Comparison of ENCODE assay signal across 2 cellular contexts in genomic region chr4:89497517-89498308, GRCh38.
TF ChIP-seq lines count a peak whose summit lies in the region.

No MANE protein-coding gene starts in this region.

TF ChIP-seq in A549, 52 proteins besides CTCF, POLR2A, EP300 and RAD21 (continued from another document):
- TF ChIP-seq ESRRA (IDR thresholded peaks at IDR 0.05; ENCODE audit: borderline replicate concordance, low read length) (no peak), HOXB13 (CRISPR knock-in tag; IDR thresholded peaks at IDR 0.05; ENCODE audit: low read depth) (no peak), JUNB (IDR thresholded peaks at IDR 0.05) (no peak), KDM5A (IDR thresholded peaks at IDR 0.05) (no peak)
- TF ChIP-seq, protein P1, sequence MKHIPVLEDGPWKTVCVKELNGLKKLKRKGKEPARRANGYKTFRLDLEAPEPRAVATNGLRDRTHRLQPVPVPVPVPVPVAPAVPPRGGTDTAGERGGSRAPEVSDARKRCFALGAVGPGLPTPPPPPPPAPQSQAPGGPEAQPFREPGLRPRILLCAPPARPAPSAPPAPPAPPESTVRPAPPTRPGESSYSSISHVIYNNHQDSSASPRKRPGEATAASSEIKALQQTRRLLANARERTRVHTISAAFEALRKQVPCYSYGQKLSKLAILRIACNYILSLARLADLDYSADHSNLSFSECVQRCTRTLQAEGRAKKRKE (CRISPR knock-in tag; IDR thresholded peaks at IDR 0.05; ENCODE audit: low read depth): no peak
- TF ChIP-seq, protein P2, sequence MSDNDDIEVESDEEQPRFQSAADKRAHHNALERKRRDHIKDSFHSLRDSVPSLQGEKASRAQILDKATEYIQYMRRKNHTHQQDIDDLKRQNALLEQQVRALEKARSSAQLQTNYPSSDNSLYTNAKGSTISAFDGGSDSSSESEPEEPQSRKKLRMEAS (IDR thresholded peaks at IDR 0.05): no peak

TF ChIP-seq in WTC11, 78 proteins besides CTCF, POLR2A, EP300 and RAD21:
- TF ChIP-seq, protein P3, sequence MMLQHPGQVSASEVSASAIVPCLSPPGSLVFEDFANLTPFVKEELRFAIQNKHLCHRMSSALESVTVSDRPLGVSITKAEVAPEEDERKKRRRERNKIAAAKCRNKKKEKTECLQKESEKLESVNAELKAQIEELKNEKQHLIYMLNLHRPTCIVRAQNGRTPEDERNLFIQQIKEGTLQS (CRISPR knock-in tag; conservative IDR thresholded peaks at IDR 0.05): no peak
- no peak for TF ChIP-seq HMGXB4 (CRISPR knock-in tag; IDR thresholded peaks at IDR 0.05)
- TF ChIP-seq CREM (CRISPR knock-in tag; IDR thresholded peaks at IDR 0.05): no peak
- TF ChIP-seq, protein P4, sequence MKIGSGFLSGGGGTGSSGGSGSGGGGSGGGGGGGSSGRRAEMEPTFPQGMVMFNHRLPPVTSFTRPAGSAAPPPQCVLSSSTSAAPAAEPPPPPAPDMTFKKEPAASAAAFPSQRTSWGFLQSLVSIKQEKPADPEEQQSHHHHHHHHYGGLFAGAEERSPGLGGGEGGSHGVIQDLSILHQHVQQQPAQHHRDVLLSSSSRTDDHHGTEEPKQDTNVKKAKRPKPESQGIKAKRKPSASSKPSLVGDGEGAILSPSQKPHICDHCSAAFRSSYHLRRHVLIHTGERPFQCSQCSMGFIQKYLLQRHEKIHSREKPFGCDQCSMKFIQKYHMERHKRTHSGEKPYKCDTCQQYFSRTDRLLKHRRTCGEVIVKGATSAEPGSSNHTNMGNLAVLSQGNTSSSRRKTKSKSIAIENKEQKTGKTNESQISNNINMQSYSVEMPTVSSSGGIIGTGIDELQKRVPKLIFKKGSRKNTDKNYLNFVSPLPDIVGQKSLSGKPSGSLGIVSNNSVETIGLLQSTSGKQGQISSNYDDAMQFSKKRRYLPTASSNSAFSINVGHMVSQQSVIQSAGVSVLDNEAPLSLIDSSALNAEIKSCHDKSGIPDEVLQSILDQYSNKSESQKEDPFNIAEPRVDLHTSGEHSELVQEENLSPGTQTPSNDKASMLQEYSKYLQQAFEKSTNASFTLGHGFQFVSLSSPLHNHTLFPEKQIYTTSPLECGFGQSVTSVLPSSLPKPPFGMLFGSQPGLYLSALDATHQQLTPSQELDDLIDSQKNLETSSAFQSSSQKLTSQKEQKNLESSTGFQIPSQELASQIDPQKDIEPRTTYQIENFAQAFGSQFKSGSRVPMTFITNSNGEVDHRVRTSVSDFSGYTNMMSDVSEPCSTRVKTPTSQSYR (CRISPR knock-in tag; IDR thresholded peaks at IDR 0.05): no peak
- TF ChIP-seq, protein P5, sequence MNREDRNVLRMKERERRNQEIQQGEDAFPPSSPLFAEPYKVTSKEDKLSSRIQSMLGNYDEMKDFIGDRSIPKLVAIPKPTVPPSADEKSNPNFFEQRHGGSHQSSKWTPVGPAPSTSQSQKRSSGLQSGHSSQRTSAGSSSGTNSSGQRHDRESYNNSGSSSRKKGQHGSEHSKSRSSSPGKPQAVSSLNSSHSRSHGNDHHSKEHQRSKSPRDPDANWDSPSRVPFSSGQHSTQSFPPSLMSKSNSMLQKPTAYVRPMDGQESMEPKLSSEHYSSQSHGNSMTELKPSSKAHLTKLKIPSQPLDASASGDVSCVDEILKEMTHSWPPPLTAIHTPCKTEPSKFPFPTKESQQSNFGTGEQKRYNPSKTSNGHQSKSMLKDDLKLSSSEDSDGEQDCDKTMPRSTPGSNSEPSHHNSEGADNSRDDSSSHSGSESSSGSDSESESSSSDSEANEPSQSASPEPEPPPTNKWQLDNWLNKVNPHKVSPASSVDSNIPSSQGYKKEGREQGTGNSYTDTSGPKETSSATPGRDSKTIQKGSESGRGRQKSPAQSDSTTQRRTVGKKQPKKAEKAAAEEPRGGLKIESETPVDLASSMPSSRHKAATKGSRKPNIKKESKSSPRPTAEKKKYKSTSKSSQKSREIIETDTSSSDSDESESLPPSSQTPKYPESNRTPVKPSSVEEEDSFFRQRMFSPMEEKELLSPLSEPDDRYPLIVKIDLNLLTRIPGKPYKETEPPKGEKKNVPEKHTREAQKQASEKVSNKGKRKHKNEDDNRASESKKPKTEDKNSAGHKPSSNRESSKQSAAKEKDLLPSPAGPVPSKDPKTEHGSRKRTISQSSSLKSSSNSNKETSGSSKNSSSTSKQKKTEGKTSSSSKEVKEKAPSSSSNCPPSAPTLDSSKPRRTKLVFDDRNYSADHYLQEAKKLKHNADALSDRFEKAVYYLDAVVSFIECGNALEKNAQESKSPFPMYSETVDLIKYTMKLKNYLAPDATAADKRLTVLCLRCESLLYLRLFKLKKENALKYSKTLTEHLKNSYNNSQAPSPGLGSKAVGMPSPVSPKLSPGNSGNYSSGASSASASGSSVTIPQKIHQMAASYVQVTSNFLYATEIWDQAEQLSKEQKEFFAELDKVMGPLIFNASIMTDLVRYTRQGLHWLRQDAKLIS (CRISPR knock-in tag; IDR thresholded peaks at IDR 0.05; ENCODE audit: borderline replicate concordance): no peak
- TF ChIP-seq, protein P6, sequence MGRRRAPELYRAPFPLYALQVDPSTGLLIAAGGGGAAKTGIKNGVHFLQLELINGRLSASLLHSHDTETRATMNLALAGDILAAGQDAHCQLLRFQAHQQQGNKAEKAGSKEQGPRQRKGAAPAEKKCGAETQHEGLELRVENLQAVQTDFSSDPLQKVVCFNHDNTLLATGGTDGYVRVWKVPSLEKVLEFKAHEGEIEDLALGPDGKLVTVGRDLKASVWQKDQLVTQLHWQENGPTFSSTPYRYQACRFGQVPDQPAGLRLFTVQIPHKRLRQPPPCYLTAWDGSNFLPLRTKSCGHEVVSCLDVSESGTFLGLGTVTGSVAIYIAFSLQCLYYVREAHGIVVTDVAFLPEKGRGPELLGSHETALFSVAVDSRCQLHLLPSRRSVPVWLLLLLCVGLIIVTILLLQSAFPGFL (CRISPR knock-in tag; IDR thresholded peaks at IDR 0.05; ENCODE audit: borderline replicate concordance): no peak
- TF ChIP-seq OVOL2 (CRISPR knock-in tag; IDR thresholded peaks at IDR 0.05; ENCODE audit: borderline replicate concordance): no peak
- no peak for TF ChIP-seq E2F5 (CRISPR knock-in tag; IDR thresholded peaks at IDR 0.05)
- TF ChIP-seq CREB1 (CRISPR knock-in tag; IDR thresholded peaks at IDR 0.05): no peak
- TF ChIP-seq E2F1 (CRISPR knock-in tag; IDR thresholded peaks at IDR 0.05): no peak
- TF ChIP-seq PRRX2 (CRISPR knock-in tag; IDR thresholded peaks at IDR 0.05): no peak
- TF ChIP-seq, protein P2 (CRISPR knock-in tag; IDR thresholded peaks at IDR 0.05): no peak
- TF ChIP-seq EMX1 (CRISPR knock-in tag; IDR thresholded peaks at IDR 0.05): no peak
- TF ChIP-seq, protein P7, sequence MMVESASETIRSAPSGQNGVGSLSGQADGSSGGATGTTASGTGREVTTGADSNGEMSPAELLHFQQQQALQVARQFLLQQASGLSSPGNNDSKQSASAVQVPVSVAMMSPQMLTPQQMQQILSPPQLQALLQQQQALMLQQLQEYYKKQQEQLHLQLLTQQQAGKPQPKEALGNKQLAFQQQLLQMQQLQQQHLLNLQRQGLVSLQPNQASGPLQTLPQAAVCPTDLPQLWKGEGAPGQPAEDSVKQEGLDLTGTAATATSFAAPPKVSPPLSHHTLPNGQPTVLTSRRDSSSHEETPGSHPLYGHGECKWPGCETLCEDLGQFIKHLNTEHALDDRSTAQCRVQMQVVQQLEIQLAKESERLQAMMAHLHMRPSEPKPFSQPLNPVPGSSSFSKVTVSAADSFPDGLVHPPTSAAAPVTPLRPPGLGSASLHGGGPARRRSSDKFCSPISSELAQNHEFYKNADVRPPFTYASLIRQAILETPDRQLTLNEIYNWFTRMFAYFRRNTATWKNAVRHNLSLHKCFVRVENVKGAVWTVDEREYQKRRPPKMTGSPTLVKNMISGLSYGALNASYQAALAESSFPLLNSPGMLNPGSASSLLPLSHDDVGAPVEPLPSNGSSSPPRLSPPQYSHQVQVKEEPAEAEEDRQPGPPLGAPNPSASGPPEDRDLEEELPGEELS (CRISPR knock-in tag; IDR thresholded peaks at IDR 0.05): no peak
- TF ChIP-seq ERG (CRISPR knock-in tag; IDR thresholded peaks at IDR 0.05): no peak
- TF ChIP-seq, protein P8, sequence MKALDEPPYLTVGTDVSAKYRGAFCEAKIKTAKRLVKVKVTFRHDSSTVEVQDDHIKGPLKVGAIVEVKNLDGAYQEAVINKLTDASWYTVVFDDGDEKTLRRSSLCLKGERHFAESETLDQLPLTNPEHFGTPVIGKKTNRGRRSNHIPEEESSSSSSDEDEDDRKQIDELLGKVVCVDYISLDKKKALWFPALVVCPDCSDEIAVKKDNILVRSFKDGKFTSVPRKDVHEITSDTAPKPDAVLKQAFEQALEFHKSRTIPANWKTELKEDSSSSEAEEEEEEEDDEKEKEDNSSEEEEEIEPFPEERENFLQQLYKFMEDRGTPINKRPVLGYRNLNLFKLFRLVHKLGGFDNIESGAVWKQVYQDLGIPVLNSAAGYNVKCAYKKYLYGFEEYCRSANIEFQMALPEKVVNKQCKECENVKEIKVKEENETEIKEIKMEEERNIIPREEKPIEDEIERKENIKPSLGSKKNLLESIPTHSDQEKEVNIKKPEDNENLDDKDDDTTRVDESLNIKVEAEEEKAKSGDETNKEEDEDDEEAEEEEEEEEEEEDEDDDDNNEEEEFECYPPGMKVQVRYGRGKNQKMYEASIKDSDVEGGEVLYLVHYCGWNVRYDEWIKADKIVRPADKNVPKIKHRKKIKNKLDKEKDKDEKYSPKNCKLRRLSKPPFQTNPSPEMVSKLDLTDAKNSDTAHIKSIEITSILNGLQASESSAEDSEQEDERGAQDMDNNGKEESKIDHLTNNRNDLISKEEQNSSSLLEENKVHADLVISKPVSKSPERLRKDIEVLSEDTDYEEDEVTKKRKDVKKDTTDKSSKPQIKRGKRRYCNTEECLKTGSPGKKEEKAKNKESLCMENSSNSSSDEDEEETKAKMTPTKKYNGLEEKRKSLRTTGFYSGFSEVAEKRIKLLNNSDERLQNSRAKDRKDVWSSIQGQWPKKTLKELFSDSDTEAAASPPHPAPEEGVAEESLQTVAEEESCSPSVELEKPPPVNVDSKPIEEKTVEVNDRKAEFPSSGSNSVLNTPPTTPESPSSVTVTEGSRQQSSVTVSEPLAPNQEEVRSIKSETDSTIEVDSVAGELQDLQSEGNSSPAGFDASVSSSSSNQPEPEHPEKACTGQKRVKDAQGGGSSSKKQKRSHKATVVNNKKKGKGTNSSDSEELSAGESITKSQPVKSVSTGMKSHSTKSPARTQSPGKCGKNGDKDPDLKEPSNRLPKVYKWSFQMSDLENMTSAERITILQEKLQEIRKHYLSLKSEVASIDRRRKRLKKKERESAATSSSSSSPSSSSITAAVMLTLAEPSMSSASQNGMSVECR (CRISPR knock-in tag; IDR thresholded peaks at IDR 0.05; ENCODE audit: borderline replicate concordance): no peak
